In the genomic region with DNA sequence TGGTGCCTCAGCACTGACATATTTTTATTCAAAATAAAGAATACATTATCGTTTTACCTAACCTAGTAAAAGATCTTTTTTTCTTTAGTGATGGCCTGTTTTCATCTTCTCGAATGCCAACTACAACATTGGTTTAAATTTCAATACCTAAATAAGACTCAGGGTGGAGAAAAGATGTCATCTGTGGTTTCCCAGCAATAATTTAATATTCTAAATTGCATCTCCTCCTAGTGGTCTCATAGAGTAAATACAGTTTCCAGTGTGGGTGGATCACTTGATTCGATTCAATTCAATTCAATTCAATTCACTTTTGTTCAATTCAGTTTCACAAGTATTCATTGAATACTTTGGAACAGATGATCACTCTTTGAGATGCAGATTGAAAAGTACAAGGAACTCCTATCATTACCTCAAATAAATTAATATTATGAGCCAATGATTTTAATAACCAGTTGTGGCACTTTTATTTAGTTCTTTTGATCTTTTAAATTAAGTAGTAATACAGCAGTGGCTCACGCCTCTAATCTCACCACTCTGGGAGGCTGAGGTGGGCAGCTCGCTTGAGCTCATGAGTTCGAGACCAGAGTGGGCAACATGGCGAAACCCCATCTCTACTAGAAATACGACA, we compare ENCODE assay signal across 8 cellular contexts.
DNase-seq lines count a peak whose midpoint lies in the region; ATAC-seq, FAIRE-seq and TF ChIP-seq lines count a peak whose summit lies in the region.

No MANE protein-coding gene starts in this region.

- no peak overlapping the region for H2AK5ac ChIP-seq in mesendoderm (ENCODE audit: low read length)

- no peak for TF ChIP-seq POLR2A in body of pancreas (IDR thresholded peaks at IDR 0.05)

- no peaks in the 10 kb centered on the region for H3K4me1 ChIP-seq in body of pancreas
- no peaks in the 10 kb centered on the region for H3K4me1 ChIP-seq in mesendoderm (ENCODE audit: control insufficient read depth, low read depth, low read length)

- no peak overlapping the region for H3K4me2 ChIP-seq in mesendoderm (ENCODE audit: low read length)

- DNase-seq in D341Med (ENCODE audit: low spot score) (peak; percentile 43), HTR-8/SVneo (ENCODE audit: insufficient read length, low spot score) (peak; percentile 43), body of pancreas (no peak), mesendoderm (no peak), NCI-H2107 (lab: John Stamatoyannopoulos, UW) (no peak), DMS153 treated with DMSO at 0.1 percent for 48 hours (lab: John Stamatoyannopoulos, UW; ENCODE audit: unreplicated experiment) (no peak)
- DNase-seq in stimulated activated CD4-positive, alpha-beta T cell treated with anti-CD3 and anti-CD28 coated beads, Interleukin-2, amount 100 ng/mL, for 24 hours: no peak
- DNase-seq in stimulated activated CD4-positive, alpha-beta T cell treated with anti-CD3 and anti-CD28 coated beads, Interleukin-2, amount 100 ng/mL, for 48 hours: no peak

- H2BK5ac ChIP-seq in mesendoderm (ENCODE audit: low read length): no peak overlapping the region

- FAIRE-seq in HTR-8/SVneo (lab: Jason Lieb, UNC): no peak

- H2BK120ac ChIP-seq in mesendoderm (ENCODE audit: low read depth, low read length): no peak overlapping the region

- no peaks in the 10 kb centered on the region for H3K79me2 ChIP-seq in mesendoderm (ENCODE audit: control insufficient read depth, insufficient read depth, low read length)

- H3K27me3 ChIP-seq in body of pancreas (no peaks in the 10 kb centered on the region), mesendoderm (ENCODE audit: insufficient read depth, low read length, poor library complexity) (no peaks in the 10 kb centered on the region)

- 54 to 58% methylated on average over 8 of the region's 8 CpGs for whole genome bisulfite sequencing in body of pancreas, 2 donors
- no CpG with 5 or more reads among the region's 8 CpGs for WGBS in mesendoderm (ENCODE audit: extremely low coverage, insufficient coverage, low lambda C conversion rate)

- peak; percentile 21 to 63 (median 52) for TF ChIP-seq CTCF in body of pancreas (IDR thresholded peaks at IDR 0.05)

- no peak overlapping the region for H3K18ac ChIP-seq in mesendoderm (ENCODE audit: low read length)

- H3K27ac ChIP-seq in body of pancreas (no peak overlapping the region), mesendoderm (ENCODE audit: low read depth, low read length) (no peak overlapping the region)

- no peak overlapping the region for H4K8ac ChIP-seq in mesendoderm (ENCODE audit: low read depth, low read length)

- H3K36me3 ChIP-seq in body of pancreas (replicated peaks in 1 of 2; ENCODE audit: insufficient read depth in 1 of 2, low read depth in 2 of 2) (no peaks in the 10 kb centered on the region), mesendoderm (ENCODE audit: control insufficient read depth, insufficient read depth, low read length) (no peaks in the 10 kb centered on the region)

- no peak overlapping the region for H3K4ac ChIP-seq in mesendoderm (ENCODE audit: low read depth, low read length)

- H2BK15ac ChIP-seq in mesendoderm (replicated peaks; ENCODE audit: low read depth): peak overlapping the region; percentile 85

- H3K4me3 ChIP-seq in body of pancreas (no peak overlapping the region), mesendoderm (ENCODE audit: low read length) (no peak overlapping the region)

- H3K79me1 ChIP-seq in mesendoderm (ENCODE audit: low read length): no peaks in the 10 kb centered on the region

- no peak overlapping the region for H3K9ac ChIP-seq in mesendoderm (ENCODE audit: low read length)

- intact Hi-C loops in body of pancreas (cut with DNase I): loop anchor here (10.0 kb wide), 1 partner anchor 427 kb away; a partner anchor contains a TSS

- ATAC-seq in body of pancreas: peak; percentile 56

- H3K9me3 ChIP-seq in body of pancreas: no peaks in the 10 kb centered on the region

- no peak overlapping the region for H4K5ac ChIP-seq in mesendoderm (ENCODE audit: low read length)

- H3K56ac ChIP-seq in mesendoderm (ENCODE audit: low read length): no peak overlapping the region

- H3K23ac ChIP-seq in mesendoderm (ENCODE audit: low read length): no peak overlapping the region

Comparison
In these comparisons a context has a peak if more than half of its experiments do, and no peak if none do; other contexts are left out.
1. DNase-seq: peak in D341Med (single experiment) and HTR-8/SVneo (single experiment); none in body of pancreas (0 of 4), mesendoderm (single experiment), stimulated activated CD4-positive, alpha-beta T cell treated with anti-CD3 and anti-CD28 coated beads, Interleukin-2, amount 100 ng/mL, for 24 hours (0 of 2), stimulated activated CD4-positive, alpha-beta T cell treated with anti-CD3 and anti-CD28 coated beads, Interleukin-2, amount 100 ng/mL, for 48 hours (0 of 2), NCI-H2107 (single experiment) and DMS153 treated with DMSO at 0.1 percent for 48 hours (single experiment).